In the genomic region with DNA sequence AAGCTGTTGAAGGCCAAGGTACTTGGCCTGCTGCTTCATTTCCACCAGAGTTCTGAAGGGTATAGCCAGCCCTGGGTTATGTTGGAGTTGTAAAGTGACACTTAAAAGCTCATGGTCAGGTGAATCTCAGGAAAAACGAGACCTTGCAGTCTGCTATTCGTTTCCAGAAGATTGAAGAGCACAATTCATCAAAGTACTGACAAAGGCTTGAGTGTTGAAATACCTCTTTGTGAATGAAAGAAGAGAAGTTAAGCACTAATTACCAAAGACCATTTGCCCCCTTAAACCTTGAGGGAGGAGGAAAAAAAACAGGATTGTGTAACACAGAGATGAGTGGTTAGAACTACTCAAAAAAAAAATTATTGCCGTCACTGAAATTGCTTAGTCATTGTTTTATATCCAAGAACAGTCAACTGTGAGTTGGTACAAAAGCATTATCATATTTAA, we compare ENCODE assay signal across 11 cellular contexts. TPM values are rescaled to one million over a fixed set of nuclear protein-coding genes. Genes with fewer than 3 reads are reported as not detected.
DNase-seq lines count a peak whose midpoint lies in the region; ATAC-seq and TF ChIP-seq lines count a peak whose summit lies in the region.
"Had no signal": no experiment of that assay in that cellular context is flagged by ENCODE, and none has a peak within 500 bp of the region (broad histone marks: within the 10 kb centered on the region; RNA-seq: fewer than 3 reads in every experiment).

No MANE protein-coding gene starts in this region.

- no peak overlapping the region for H2AFZ ChIP-seq in GM23338
- H2AFZ ChIP-seq in mammary epithelial cell (ENCODE audit: low read depth, low read length) = peak overlapping the region; percentile 22

- dilution Hi-C loops in mammary epithelial cell (cut with HindIII; ENCODE audit: low sequenced_read_pairs) = no loop called here

- H3K4me1 Mint-ChIP-seq in GM23338 = peaks cover 14% of the 10 kb centered on the region; the same call in 2 of the 3 replicates

- H3K4me2 ChIP-seq in GM23338 (no peak overlapping the region), mammary epithelial cell (ENCODE audit: insufficient read depth, low read depth, low read length) (no peak overlapping the region)

- peak; percentile 17 for DNase-seq in GM23338 (ENCODE audit: low spot score)
- DNase-seq in NCI-H2227 treated with DMSO at 0.1 percent for 48 hours (lab: John Stamatoyannopoulos, UW) = peak; percentile 58
- peak; percentile 79 for DNase-seq in mammary epithelial cell
- DNase-seq in non-pigmented ciliary epithelial cell (ENCODE audit: low read depth) = peak; percentile 27
- DNase-seq in epidermal melanocyte (ENCODE audit: insufficient read length, low spot score) = no peak
- DNase-seq in activated CD8-positive, alpha-beta memory T cell treated with anti-CD3 and anti-CD28 coated beads, Interleukin-2, amount 50 U/mL, for 48 hours = no peak
- no peak for DNase-seq in substantia nigra (lab: John Stamatoyannopoulos, UW)
- DNase-seq in GF-D8 (lab: John Stamatoyannopoulos, UW) = no peak
- DNase-seq: NCI-H774 had no signal

- H4K20me1 ChIP-seq in GM23338 (replicated peaks; ENCODE audit: insufficient read depth) = no peaks in the 10 kb centered on the region; the same call in 1 of the 2 replicates
- no peaks in the 10 kb centered on the region for H4K20me1 ChIP-seq in mammary epithelial cell (ENCODE audit: insufficient read depth, low read length)

- no peak overlapping the region for H3K4me3 ChIP-seq in GM23338
- H3K4me3 ChIP-seq in mammary epithelial cell (replicated peaks in 1 of 3; ENCODE audit: insufficient read depth in 1 of 3, low read depth in 2 of 3, low read length in 3 of 3) = no peak overlapping the region
- H3K4me3 ChIP-seq: skin epidermis, tibial nerve had no signal

- TF ChIP-seq CTCF in GM23338 (conservative IDR thresholded peaks at IDR 0.05; ENCODE audit: low read depth in 2 of 2) = no peak
- TF ChIP-seq CTCF in mammary epithelial cell (conservative IDR thresholded peaks at IDR 0.05 in 1 of 2, IDR thresholded peaks at IDR 0.05 in 1 of 2; ENCODE audit: extremely low read depth in 1 of 2, insufficient read depth in 1 of 2, low read depth in 1 of 2, low read length in 2 of 2) = no peak

- H3K27ac ChIP-seq in GM23338 (ENCODE audit: low read depth) (no peak overlapping the region), mammary epithelial cell (ENCODE audit: insufficient read depth, low read depth, low read length) (peak overlapping the region; percentile 3), substantia nigra (ENCODE audit: low read depth, low read length, poor library complexity, severe bottlenecking) (no peak overlapping the region)

- H3K27me3 ChIP-seq in GM23338 (ENCODE audit: insufficient read depth) (no peaks in the 10 kb centered on the region), mammary epithelial cell (ENCODE audit: insufficient read depth, low read length) (no peaks in the 10 kb centered on the region)
- H3K27me3 ChIP-seq: tibial nerve had no signal

- H3K36me3 ChIP-seq in GM23338 (ENCODE audit: insufficient read depth) = no peaks in the 10 kb centered on the region
- no peaks in the 10 kb centered on the region for H3K36me3 ChIP-seq in mammary epithelial cell (ENCODE audit: insufficient read depth, low read length)
- H3K36me3 ChIP-seq: tibial nerve had no signal

- H3K79me2 ChIP-seq in GM23338 (replicated peaks; ENCODE audit: insufficient read depth) = no peaks in the 10 kb centered on the region
- H3K79me2 ChIP-seq in mammary epithelial cell (ENCODE audit: insufficient read depth, low read length) = no peaks in the 10 kb centered on the region

- no peaks in the 10 kb centered on the region for H3K36me3 Mint-ChIP-seq in GM23338 (ENCODE audit: low read depth)

- H3K4me1 ChIP-seq in GM23338 (ENCODE audit: insufficient read depth) (peaks cover 8% of the 10 kb centered on the region; the same call in 1 of the 2 replicates), mammary epithelial cell (ENCODE audit: insufficient read depth, low read length) (peaks cover 24% of the 10 kb centered on the region)

- CTCF ChIA-PET in mammary epithelial cell (lab: Charles Lee; ENCODE audit: low non-redundant PET) = no interaction called here

- ATAC-seq in GM23338 = no peak

- no peaks in the 10 kb centered on the region for H3K9me3 ChIP-seq in mammary epithelial cell (replicated peaks; ENCODE audit: insufficient read depth, low read length)
- H3K9me3 ChIP-seq: tibial nerve had no signal

- H3K27ac Mint-ChIP-seq in GM23338 = peak overlapping the region; percentile 2; the same call in 1 of the 2 replicates

- WGBS in mammary epithelial cell (ENCODE audit: low coverage, missing lambda C conversion rate) = 51% methylated on average over 3 of the region's 3 CpGs

- no TSS peak for BruUV-seq in mammary epithelial cell (replicated peaks; lab: Mats Ljungman, UMichigan)

- H3K9ac ChIP-seq in mammary epithelial cell (ENCODE audit: insufficient read depth, low read length) = no peak overlapping the region

- H3K9me3 Mint-ChIP-seq in GM23338 = no peaks in the 10 kb centered on the region

- H3K27me3 Mint-ChIP-seq in GM23338 (ENCODE audit: insufficient read depth, low read depth, poor library complexity) = no peaks in the 10 kb centered on the region

- in situ Hi-C loops in mammary epithelial cell (cut with MboI; ENCODE audit: low sequenced_read_pairs in 2 of 2) = no loop called here

- H3F3A ChIP-seq in GM23338 (replicated peaks; ENCODE audit: low read depth) = no peaks in the 10 kb centered on the region

- H3K4me3 Mint-ChIP-seq in GM23338 = no peak overlapping the region

- intact Hi-C loops in mammary epithelial cell (cut with micrococcal nuclease) = loop anchor here (2.0 kb wide), 1 partner anchor 48 kb away; a partner anchor contains a TSS

- H3K9me2 ChIP-seq in GM23338 (ENCODE audit: insufficient read depth) = no peaks in the 10 kb centered on the region

TF ChIP-seq in GM23338, 12 proteins besides CTCF, POLR2A, EP300 and RAD21:
- TF ChIP-seq NANOG (IDR thresholded peaks at IDR 0.05; ENCODE audit: borderline replicate concordance) = 0 out of 2 replicates have a peak, but pooled peaks have one; percentile 9
- no peak for TF ChIP-seq POLR2AphosphoS5 (IDR thresholded peaks at IDR 0.05; ENCODE audit: low read depth)

RNA-seq across cellular contexts. Expression of a gene that starts 48.6 kb away (rescaled TPM):
- 3.2 and 4.4 TPM in 2 replicates for total RNA-seq in GM23338 (2014; rRNA removed; shearing (Covaris generic))
- 2.2 and 2.9 TPM in 2 replicates for polyA plus RNA-seq in GM23338 (2016; fragmentation: Nextera tagmentation; extraction: Ambion mirVana)
- total RNA-seq in mammary epithelial cell = 10 to 100 TPM; 10.5 to 31.5 TPM
- polyA plus RNA-seq in mammary epithelial cell = 3.4 TPM
- 17.7 TPM for polyA minus RNA-seq in mammary epithelial cell

Comparison
In these comparisons a context has a peak if more than half of its experiments do, and no peak if none do; other contexts are left out.
1. DNase-seq: peak in GM23338 (single experiment), NCI-H2227 treated with DMSO at 0.1 percent for 48 hours (single experiment), mammary epithelial cell (single experiment) and non-pigmented ciliary epithelial cell (single experiment); none in epidermal melanocyte (single experiment), activated CD8-positive, alpha-beta memory T cell treated with anti-CD3 and anti-CD28 coated beads, Interleukin-2, amount 50 U/mL, for 48 hours (single experiment), substantia nigra (0 of 49) and GF-D8 (single experiment).